19 cellular contexts compared by ENCODE assay signal in the genomic region with DNA sequence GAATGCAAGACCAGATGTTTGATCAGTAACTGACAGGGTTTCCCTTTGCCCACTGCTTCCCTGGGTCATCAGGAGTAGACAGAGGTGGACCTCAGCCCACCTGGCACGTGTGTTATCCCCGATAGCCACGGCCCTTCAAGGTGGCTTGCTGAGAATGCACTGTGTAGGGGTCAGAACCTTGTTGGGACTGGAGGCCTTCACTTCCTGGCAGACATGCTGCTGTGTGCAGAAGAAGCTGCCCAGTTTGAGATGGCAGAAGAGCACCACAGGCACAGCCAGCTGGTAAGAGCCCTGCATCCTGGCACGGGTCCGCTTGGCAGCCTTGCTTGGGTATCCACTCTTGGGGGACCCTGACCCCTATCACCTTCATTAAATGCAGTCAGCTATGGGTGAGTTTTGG.
DNase-seq lines count a peak whose midpoint lies in the region; ATAC-seq, FAIRE-seq and TF ChIP-seq lines count a peak whose summit lies in the region.
"Had no signal": no experiment of that assay in that cellular context is flagged by ENCODE, and none has a peak within 500 bp of the region (broad histone marks: within the 10 kb centered on the region; RNA-seq: fewer than 3 reads in every experiment).

No MANE protein-coding gene starts in this region.

- no peak overlapping the region for H2BK120ac ChIP-seq in H1 (replicated peaks; ENCODE audit: low read depth, low read length)

- no peak overlapping the region for H3K56ac ChIP-seq in H1 (replicated peaks; ENCODE audit: insufficient read length, low read depth, low read length)

- H3K79me1 ChIP-seq in H1 (ENCODE audit: low read depth, low read length) = no peaks in the 10 kb centered on the region

- H3K18ac ChIP-seq in H1 (ENCODE audit: extremely low read depth, low read length) = no peak overlapping the region

- H2AK5ac ChIP-seq in H1 (ENCODE audit: low read depth, low read length) = no peak overlapping the region

- TF ChIP-seq POLR2A in HepG2 (IDR thresholded peaks at IDR 0.05; ENCODE audit: insufficient read depth in 1 of 2, low read depth in 2 of 2, low read length in 2 of 2) (no peak), right lobe of liver (IDR thresholded peaks at IDR 0.05) (no peak), H1 (IDR thresholded peaks at IDR 0.05; ENCODE audit: control extremely low read depth in 1 of 2, low read depth in 2 of 2, low read length in 2 of 2) (no peak)

- WGBS in HepG2 (ENCODE audit: low lambda C conversion rate) = 77% methylated on average over 3 of the region's 5 CpGs
- WGBS in right lobe of liver (ENCODE audit: insufficient coverage, low coverage, low lambda C conversion rate, missing lambda C conversion rate) = no CpG with 5 or more reads among the region's 5 CpGs
- whole genome bisulfite sequencing in H1 (ENCODE audit: extremely low coverage in 1 of 2, insufficient coverage in 1 of 2, insufficient read length in 1 of 2, insufficient replicate concordance in 2 of 2, low coverage in 1 of 2, low lambda C conversion rate in 2 of 2, missing lambda C conversion rate in 1 of 2), 2 experiments = 93% methylated on average over 5 of the region's 5 CpGs; no CpG with 5 or more reads in 1 of the 2 experiments

- H4K8ac ChIP-seq in H1 (ENCODE audit: extremely low read depth, insufficient read depth, low read length) = no peak overlapping the region

- POLR2A ChIA-PET in HepG2 (lab: Yijun Ruan, JAX) = interaction anchor here (1.3 kb wide), 1 partner anchor 26 kb away, joined by 3 read pairs; no protein-coding TSS in a partner anchor
- POLR2A ChIA-PET in H1 (lab: Charles Lee; ENCODE audit: partially characterized antibody) = no interaction called here

- H3K4me3 ChIP-seq in HepG2 (replicated peaks in 1 of 3; ENCODE audit: insufficient read depth in 1 of 3, low read depth in 2 of 3, low read length in 3 of 3) (no peak overlapping the region), right lobe of liver (no peak overlapping the region), WERI-Rb-1 (ENCODE audit: low read depth, low read length) (peak overlapping the region; percentile 25), H1 (ENCODE audit: extremely low read depth in 1 of 4, insufficient read depth in 2 of 4, low read depth in 3 of 4, low read length in 4 of 4) (no peak overlapping the region)
- H3K4me3 ChIP-seq: K562, MG63 had no signal

- no peak overlapping the region for H3K4ac ChIP-seq in H1 (replicated peaks; ENCODE audit: insufficient read length, low read depth, low read length)

- H2BK15ac ChIP-seq in H1 (ENCODE audit: low read length) = no peak overlapping the region

- H2BK20ac ChIP-seq in H1 (ENCODE audit: low read length) = no peak overlapping the region

- H3K79me2 ChIP-seq in HepG2 (ENCODE audit: insufficient read depth, low read length) (no peaks in the 10 kb centered on the region), H1 (ENCODE audit: control insufficient read depth in 1 of 2, insufficient read depth in 2 of 2, low read length in 2 of 2) (no peaks in the 10 kb centered on the region)

- TF ChIP-seq RAD21 in HepG2 (CRISPR knock-in tag; IDR thresholded peaks at IDR 0.05) (no peak), H1 (IDR thresholded peaks at IDR 0.05 in 1 of 2, conservative IDR thresholded peaks at IDR 0.05 in 1 of 2; ENCODE audit: low read depth in 2 of 2, low read length in 2 of 2) (no peak)

- H3K4me2 ChIP-seq in HepG2 (ENCODE audit: low read depth, low read length) = no peak overlapping the region
- no peak overlapping the region for H3K4me2 ChIP-seq in H1 (ENCODE audit: insufficient read depth in 1 of 2, low read depth in 2 of 2, low read length in 2 of 2)
- H3K4me2 ChIP-seq: SK-N-SH had no signal

- H3K27ac ChIP-seq in HepG2 (ENCODE audit: extremely low read length, insufficient read depth, low read length) (no peak overlapping the region), right lobe of liver (no peak overlapping the region), WERI-Rb-1 (peak overlapping the region; percentile 90), H1 (ENCODE audit: low read depth, low read length) (no peak overlapping the region)

- intact Hi-C loops in HepG2 (cut with micrococcal nuclease; ENCODE audit: unreplicated experiment) = no loop called here
- intact Hi-C loops in right lobe of liver (cut with DNase I) = no loop called here

- no peak overlapping the region for H2BK5ac ChIP-seq in H1 (ENCODE audit: low read depth, low read length)

- BruUV-seq in HepG2 (replicated peaks; lab: Mats Ljungman, UMichigan) = no TSS peak

- H2AFZ ChIP-seq in HepG2 (ENCODE audit: low read length) = no peak overlapping the region
- H2AFZ ChIP-seq in H1 (ENCODE audit: low read length) = no peak overlapping the region

- no peaks in the 10 kb centered on the region for H3K23me2 ChIP-seq in H1 (ENCODE audit: low read depth, low read length)

- no peak for FAIRE-seq in HepG2 (lab: Jason Lieb, UNC)
- FAIRE-seq in H1 (lab: Jason Lieb, UNC) = no peak
- FAIRE-seq: GM19239, H54, K562 had no signal

- H3K23ac ChIP-seq in H1 (ENCODE audit: insufficient read length) = no peak overlapping the region

- no peak overlapping the region for H4K91ac ChIP-seq in H1 (replicated peaks; ENCODE audit: insufficient read length, low read length)

- H3K14ac ChIP-seq in H1 (ENCODE audit: insufficient read length) = peak overlapping the region; percentile 81

- H4K5ac ChIP-seq in H1 (ENCODE audit: insufficient read length, low read depth, low read length) = no peak overlapping the region

- no peak overlapping the region for H3K9ac ChIP-seq in HepG2 (ENCODE audit: insufficient read depth, low read depth, low read length)
- H3K9ac ChIP-seq in H1 (replicated peaks in 1 of 4; ENCODE audit: extremely low read depth in 1 of 4, low read depth in 3 of 4, low read length in 3 of 4) = no peak overlapping the region
- H3K9ac ChIP-seq: SK-N-SH had no signal

- H3K9me3 ChIP-seq in HepG2 (ENCODE audit: low read length) (no peaks in the 10 kb centered on the region), right lobe of liver (no peaks in the 10 kb centered on the region), WERI-Rb-1 (ENCODE audit: severe bottlenecking) (no peaks in the 10 kb centered on the region), H1 (ENCODE audit: insufficient read depth in 2 of 2, low read depth in 1 of 2, low read length in 1 of 2) (no peaks in the 10 kb centered on the region)
- H3K9me3 ChIP-seq: Caco-2, MG63, SK-N-SH had no signal

- H2BK12ac ChIP-seq in H1 (ENCODE audit: low read depth, low read length) = no peak overlapping the region

- H4K20me1 ChIP-seq in HepG2 (ENCODE audit: insufficient read depth, low read length) (no peaks in the 10 kb centered on the region), H1 (replicated peaks in 1 of 2; ENCODE audit: control insufficient read depth in 1 of 2, insufficient read depth in 2 of 2, low read length in 2 of 2) (peaks cover 0 to 1% of the 10 kb centered on the region in 2 experiments)

- in situ Hi-C loops in HepG2 (cut with HindIII; ENCODE audit: extremely low pct_ligation_motif_present, low pct_unique_long_range_greater_than_20kb) = no loop called here

- TF ChIP-seq EP300 in HepG2 (IDR thresholded peaks at IDR 0.05; ENCODE audit: low read depth in 2 of 2, low read length in 2 of 2) (no peak), HepG2 (CRISPR knock-in tag; IDR thresholded peaks at IDR 0.05; ENCODE audit: borderline replicate concordance) (no peak), H1 (IDR thresholded peaks at IDR 0.05; ENCODE audit: borderline replicate concordance in 1 of 2, low read depth in 2 of 2, low read length in 2 of 2) (no peak)

- CTCF ChIA-PET in HepG2 (lab: Yijun Ruan, JAX; ENCODE audit: low intra/inter-chr PET ratio, low total read pairs) = no interaction called here
- CTCF ChIA-PET in H1 (lab: Charles Lee; ENCODE audit: partially characterized antibody) = interaction anchor here (0.6 to 1.4 kb wide), 2 partner anchors 52 to 57 kb away, joined by 3 to 4 read pairs; no protein-coding TSS in a partner anchor

- H3K36me3 ChIP-seq in HepG2 (replicated peaks in 1 of 2; ENCODE audit: control insufficient read depth in 1 of 2, insufficient read depth in 2 of 2, low read length in 2 of 2) (peaks cover 0 to 2% of the 10 kb centered on the region in 2 experiments; a peak in 4 of 5 replicates), right lobe of liver (peaks cover 0 to 4% (median 0%) of the 10 kb centered on the region in 4 donors), WERI-Rb-1 (peaks cover 7% of the 10 kb centered on the region), H1 (ENCODE audit: control insufficient read depth in 2 of 4, insufficient read depth in 4 of 4, low read length in 3 of 4) (peaks cover 0 to 2% (median 0%) of the 10 kb centered on the region in 4 experiments; a peak in 1 of 8 replicates)

- TF ChIP-seq CTCF in HepG2 (CRISPR knock-in tag; IDR thresholded peaks at IDR 0.05) (no peak), right lobe of liver (IDR thresholded peaks at IDR 0.05) (no peak), WERI-Rb-1 (IDR thresholded peaks at IDR 0.05; ENCODE audit: low read depth, low read length) (no peak), H1 (IDR thresholded peaks at IDR 0.05; ENCODE audit: control extremely low read depth in 1 of 3, insufficient read depth in 1 of 3, low read depth in 1 of 3, low read length in 3 of 3) (no peak)

- H3K4me1 ChIP-seq in HepG2 (ENCODE audit: insufficient read depth, low read length) (peaks cover 65% of the 10 kb centered on the region), right lobe of liver (peaks cover 0 to 8% (median 0%) of the 10 kb centered on the region in 4 donors), H1 (replicated peaks in 1 of 4; ENCODE audit: control insufficient read depth in 3 of 4, insufficient read depth in 4 of 4, low read length in 3 of 4) (no peaks in the 10 kb centered on the region)

- ATAC-seq in HepG2 (no peak), right lobe of liver (no peak), HG03378 (IDR thresholded peaks at IDR 0.05; ENCODE audit: unreplicated experiment) (no peak)
- ATAC-seq: K562, Panc1 had no signal

- H3K27me3 ChIP-seq in HepG2 (ENCODE audit: control insufficient read depth in 1 of 2, insufficient read depth in 2 of 2, low read length in 2 of 2) = no peaks in the 10 kb centered on the region
- H3K27me3 ChIP-seq in right lobe of liver = no peaks in the 10 kb centered on the region
- H3K27me3 ChIP-seq in WERI-Rb-1 (ENCODE audit: insufficient read depth, low read depth, severe bottlenecking) = no peaks in the 10 kb centered on the region
- H3K27me3 ChIP-seq in H1 (replicated peaks in 1 of 4; ENCODE audit: control insufficient read depth in 3 of 4, extremely low read depth in 1 of 4, insufficient read depth in 3 of 4, low read length in 3 of 4) = no peaks in the 10 kb centered on the region
- H3K27me3 ChIP-seq: MG63 had no signal

- no peak for DNase-seq in HepG2 (ENCODE audit: low spot score)
- DNase-seq in right lobe of liver = no peak
- DNase-seq in WERI-Rb-1 = peak; percentile 30
- DNase-seq in H1 (ENCODE audit: low read depth in 1 of 2, low spot score in 2 of 2) = no peak
- no peak for DNase-seq in midbrain (lab: John Stamatoyannopoulos, UW)
- no peak for DNase-seq in medulla oblongata (ENCODE audit: extremely low spot score)
- DNase-seq: Caco-2; CD4-positive, alpha-beta memory T cell; GDM1; MG63; NCI-H1417; NK-92 treated with Interleukin-12 subunit alpha and Interleukin-12 subunit beta, amount 100 ng/mL, for 24 hours; SIG-M5; SK-N-SH had no signal

TF ChIP-seq in HepG2, 621 proteins besides CTCF, POLR2A, EP300 and RAD21 (continues in another document):
- TF ChIP-seq CENPT (CRISPR knock-in tag; IDR thresholded peaks at IDR 0.05; ENCODE audit: low read depth) = no peak

TF ChIP-seq in H1, 55 proteins besides CTCF, POLR2A, EP300 and RAD21 (continues in another document):
- TF ChIP-seq CREB1 (IDR thresholded peaks at IDR 0.05) (no peak), TAF1 (IDR thresholded peaks at IDR 0.05; ENCODE audit: low read depth, low read length) (no peak)
